ENCODE assay signal across 28 cellular contexts in genomic region chr1:220705782-220706181, GRCh38. TPM values are rescaled to one million over a fixed set of nuclear protein-coding genes. Genes with fewer than 3 reads are reported as not detected.
DNase-seq lines count a peak whose midpoint lies in the region; ATAC-seq, FAIRE-seq and TF ChIP-seq lines count a peak whose summit lies in the region.
"Had no signal": no experiment of that assay in that cellular context is flagged by ENCODE, and none has a peak within 500 bp of the region (broad histone marks: within the 10 kb centered on the region; RNA-seq: fewer than 3 reads in every experiment).

No MANE protein-coding gene starts in this region.

- H3K4me1 Mint-ChIP-seq in activated CD4-positive, alpha-beta T cell treated with anti-CD3 and anti-CD28 coated beads, Interleukin-2, amount 10 ng/mL, durations not matched to agents 7 days and 5 days = no peaks in the 10 kb centered on the region
- H3K4me1 Mint-ChIP-seq: CD4-positive, CD25-positive, alpha-beta regulatory T cell; CD8-positive, alpha-beta memory T cell had no signal

- POLR2A ChIA-PET in activated CD4-positive, alpha-beta T cell treated with anti-CD3 and anti-CD28 coated beads, Interleukin-2, amount 10 ng/mL, durations not matched to agents 7 days and 5 days (lab: Charles Lee) = no interaction called here

- H3K27ac Mint-ChIP-seq in activated CD4-positive, alpha-beta T cell treated with anti-CD3 and anti-CD28 coated beads, Interleukin-2, amount 10 ng/mL, durations not matched to agents 7 days and 5 days = no peak overlapping the region
- H3K27ac Mint-ChIP-seq: CD4-positive, CD25-positive, alpha-beta regulatory T cell; CD8-positive, alpha-beta memory T cell; HFFc6; IgD-negative memory B cell had no signal

- TF ChIP-seq CTCF in Peyer's patch (IDR thresholded peaks at IDR 0.05) = no peak

- H4K20me1 ChIP-seq in Karpas-422 (ENCODE audit: insufficient read depth, low read depth, low read length) = no peaks in the 10 kb centered on the region

- H3K4me3 ChIP-seq in Karpas-422 (ENCODE audit: low read length) (no peak overlapping the region), Peyer's patch (no peak overlapping the region), small intestine (ENCODE audit: low read depth in 1 of 2, low read length in 2 of 2) (no peak overlapping the region)
- H3K4me3 ChIP-seq: GM12878, GM23248 had no signal

- no peaks in the 10 kb centered on the region for H3K9me3 Mint-ChIP-seq in activated CD4-positive, alpha-beta T cell treated with anti-CD3 and anti-CD28 coated beads, Interleukin-2, amount 10 ng/mL, durations not matched to agents 7 days and 5 days
- H3K9me3 Mint-ChIP-seq: HFFc6, IgD-negative memory B cell had no signal

- 21 to 57% (median 29%) methylated on average over 7 of the region's 7 CpGs for whole genome bisulfite sequencing in small intestine, 3 donors

- no peak for DNase-seq in Karpas-422
- DNase-seq in Peyer's patch = peak in 2 of 3 donors; percentile 74 to 77
- peak; percentile 41 for DNase-seq in islet precursor cell
- peak; percentile 96 for DNase-seq in small intestine
- no peak for DNase-seq in stimulated activated naive CD4-positive, alpha-beta T cell (lab: John Stamatoyannopoulos, UW)
- no peak for DNase-seq in activated CD4-positive, alpha-beta T cell treated with anti-CD3 and anti-CD28 coated beads, Interleukin-2, amount 10 ng/mL, durations not matched to agents 7 days and 5 days
- DNase-seq: ACHN; BE2C; C1 segment of cervical spinal cord; CD4-positive, CD25-positive, alpha-beta regulatory T cell; CD8-positive, alpha-beta memory T cell; COR-L47; DMS 273 treated with DMSO at 0.1 percent for 48 hours; DMS53; DND-41; EL; GM23248; H7; HFFc6 had no signal

- no peak overlapping the region for H3K4me3 Mint-ChIP-seq in activated CD4-positive, alpha-beta T cell treated with anti-CD3 and anti-CD28 coated beads, Interleukin-2, amount 10 ng/mL, durations not matched to agents 7 days and 5 days
- H3K4me3 Mint-ChIP-seq: CD4-positive, CD25-positive, alpha-beta regulatory T cell; CD8-positive, alpha-beta memory T cell; HFFc6 had no signal

- H3K4me1 ChIP-seq in Karpas-422 (ENCODE audit: low read length) = peaks cover 97% of the 10 kb centered on the region
- peaks cover 0 to 16% (median 2%) of the 10 kb centered on the region in 4 donors for H3K4me1 ChIP-seq in Peyer's patch
- H3K4me1 ChIP-seq in small intestine (ENCODE audit: control insufficient read depth in 2 of 2, insufficient read depth in 1 of 2, low read depth in 1 of 2, low read length in 1 of 2) = peaks cover 1 to 19% of the 10 kb centered on the region in 2 donors
- H3K4me1 ChIP-seq: BE2C had no signal

- CTCF ChIA-PET in activated CD4-positive, alpha-beta T cell treated with anti-CD3 and anti-CD28 coated beads, Interleukin-2, amount 10 ng/mL, durations not matched to agents 7 days and 5 days (lab: Charles Lee) = no interaction called here

- peak overlapping the region; percentile 61 for H3K9ac ChIP-seq in Karpas-422 (ENCODE audit: low read length)
- H3K9ac ChIP-seq: GM23248 had no signal

- H3K36me3 Mint-ChIP-seq in activated CD4-positive, alpha-beta T cell treated with anti-CD3 and anti-CD28 coated beads, Interleukin-2, amount 10 ng/mL, durations not matched to agents 7 days and 5 days (ENCODE audit: low read depth) = no peaks in the 10 kb centered on the region
- H3K36me3 Mint-ChIP-seq: CD4-positive, CD25-positive, alpha-beta regulatory T cell; CD8-positive, alpha-beta memory T cell had no signal

- H3K27me3 ChIP-seq in Karpas-422 (ENCODE audit: low read length) (no peaks in the 10 kb centered on the region), Peyer's patch (no peaks in the 10 kb centered on the region), small intestine (ENCODE audit: control insufficient read depth in 2 of 2, insufficient read depth in 2 of 2, low read length in 2 of 2) (peaks cover 0 to 2% of the 10 kb centered on the region in 2 donors)
- H3K27me3 ChIP-seq: BE2C had no signal

- no peak for ATAC-seq in HG02642 (IDR thresholded peaks at IDR 0.05; ENCODE audit: poor library complexity, unreplicated experiment)
- no peak for ATAC-seq in GM18868 (IDR thresholded peaks at IDR 0.05; ENCODE audit: unreplicated experiment)
- ATAC-seq: GM12878, HCT116 had no signal

- H3K36me3 ChIP-seq in Karpas-422 (ENCODE audit: insufficient read depth, low read length) (no peaks in the 10 kb centered on the region), Peyer's patch (no peaks in the 10 kb centered on the region), small intestine (ENCODE audit: control insufficient read depth in 2 of 2, insufficient read depth in 2 of 2, low read length in 2 of 2) (no peaks in the 10 kb centered on the region)
- H3K36me3 ChIP-seq: BE2C had no signal

- H2AFZ ChIP-seq in Karpas-422 (ENCODE audit: low read length) = 0 out of 2 replicates have a peak overlapping the region, but pooled peaks have one; percentile 14
- H2AFZ ChIP-seq: GM23248 had no signal

- H3K9me2 ChIP-seq in Karpas-422 (replicated peaks; ENCODE audit: insufficient read depth, low read length) = no peaks in the 10 kb centered on the region

- H3K27me3 Mint-ChIP-seq in activated CD4-positive, alpha-beta T cell treated with anti-CD3 and anti-CD28 coated beads, Interleukin-2, amount 10 ng/mL, durations not matched to agents 7 days and 5 days = peaks cover 4% of the 10 kb centered on the region
- H3K27me3 Mint-ChIP-seq: CD4-positive, CD25-positive, alpha-beta regulatory T cell; IgD-negative memory B cell had no signal

- TF ChIP-seq POLR2A in Peyer's patch (IDR thresholded peaks at IDR 0.05) = no peak

- H3K9me3 ChIP-seq in Karpas-422 (ENCODE audit: low read length) = no peaks in the 10 kb centered on the region
- no peaks in the 10 kb centered on the region for H3K9me3 ChIP-seq in Peyer's patch
- H3K9me3 ChIP-seq in small intestine (ENCODE audit: control insufficient read depth, low read depth) = no peaks in the 10 kb centered on the region
- H3K9me3 ChIP-seq: BE2C had no signal

- FAIRE-seq in small intestine (lab: Jason Lieb, UNC) = no peak
- FAIRE-seq: A204.1, GM12878, GM19239, HTR-8/SVneo had no signal

- H3K27ac ChIP-seq in Karpas-422 (ENCODE audit: low read length) = peak overlapping the region; percentile 96
- H3K27ac ChIP-seq in Peyer's patch = peak overlapping the region in 2 of 4 donors; percentile 68 to 77
- peak overlapping the region; percentile 57 to 74 for H3K27ac ChIP-seq in small intestine (ENCODE audit: low read depth in 1 of 2, low read length in 1 of 2)
- H3K27ac ChIP-seq: GM23248 had no signal

- no peaks in the 10 kb centered on the region for H3K79me2 ChIP-seq in Karpas-422 (ENCODE audit: low read length)

- H3K4me2 ChIP-seq in Karpas-422 (ENCODE audit: low read depth, low read length, poor library complexity, severe bottlenecking) = peak overlapping the region; percentile 50

RNA-seq across cellular contexts. Expression of gene C1orf115, which starts 15.6 kb away (rescaled TPM):
- 0.11 TPM in 1 of 2 replicates, not detected in the other for total RNA-seq in Karpas-422 (2014; rRNA removed; shearing (Covaris generic); ENCODE audit: low replicate concordance)
- total RNA-seq in Peyer's patch = 100 to 1,000 TPM in 3 of 4 donors, 10 to 100 TPM in 1; 61.1 to 228 (median 177) TPM
- polyA plus RNA-seq in small intestine = 100 to 1,000 TPM in 2 of 3 donors, 10 to 100 TPM in 1; 60.5 to 456 (median 313) TPM
- under 1 TPM; 0.73 to 0.79 TPM for total RNA-seq in activated CD4-positive, alpha-beta T cell treated with anti-CD3 and anti-CD28 coated beads, Interleukin-2, amount 10 ng/mL, durations not matched to agents 7 days and 5 days

RNA-seq across cellular contexts. Expression of gene MTARC2, which starts 42.3 kb away (rescaled TPM):
- total RNA-seq in Karpas-422 (2014; rRNA removed; shearing (Covaris generic); ENCODE audit: low replicate concordance) = 0.48 TPM in 1 of 2 replicates, not detected in the other
- 10 to 100 TPM; 47.9 to 96.0 (median 91.1) TPM for total RNA-seq in Peyer's patch
- polyA plus RNA-seq in small intestine = 10 to 100 TPM; 31.8 to 93.5 (median 76.2) TPM
- not detected for total RNA-seq in activated CD4-positive, alpha-beta T cell treated with anti-CD3 and anti-CD28 coated beads, Interleukin-2, amount 10 ng/mL, durations not matched to agents 7 days and 5 days
- total RNA-seq: CD4-positive, CD25-positive, alpha-beta regulatory T cell; CD8-positive, alpha-beta memory T cell; G401 had no signal
- polyA plus RNA-seq: CD4-positive, CD25-positive, alpha-beta regulatory T cell; CD8-positive, alpha-beta memory T cell had no signal

Comparison
In these comparisons a context has a peak if more than half of its experiments do, and no peak if none do; other contexts are left out.
1. DNase-seq: peak in Peyer's patch (2 of 3), islet precursor cell (single experiment) and small intestine (single experiment); none in Karpas-422 (single experiment), stimulated activated naive CD4-positive, alpha-beta T cell (0 of 6) and activated CD4-positive, alpha-beta T cell treated with anti-CD3 and anti-CD28 coated beads, Interleukin-2, amount 10 ng/mL, durations not matched to agents 7 days and 5 days (single experiment).
2. RNA of gene C1orf115, which starts 15.6 kb away (total RNA-seq): 61.1 to 228 TPM in Peyer's patch; 0.73 to 0.79 TPM in activated CD4-positive, alpha-beta T cell treated with anti-CD3 and anti-CD28 coated beads, Interleukin-2, amount 10 ng/mL, durations not matched to agents 7 days and 5 days and 0.11 TPM in Karpas-422; every median in the first group is over 10 times any median in the second.
3. RNA of gene MTARC2, which starts 42.3 kb away (total RNA-seq): 47.9 to 96.0 TPM in Peyer's patch; 0.48 TPM in Karpas-422 and not detected in activated CD4-positive, alpha-beta T cell treated with anti-CD3 and anti-CD28 coated beads, Interleukin-2, amount 10 ng/mL, durations not matched to agents 7 days and 5 days; every median in the first group is over 10 times any median in the second.